ENCODE assay signal across 8 cellular contexts in the genomic region with DNA sequence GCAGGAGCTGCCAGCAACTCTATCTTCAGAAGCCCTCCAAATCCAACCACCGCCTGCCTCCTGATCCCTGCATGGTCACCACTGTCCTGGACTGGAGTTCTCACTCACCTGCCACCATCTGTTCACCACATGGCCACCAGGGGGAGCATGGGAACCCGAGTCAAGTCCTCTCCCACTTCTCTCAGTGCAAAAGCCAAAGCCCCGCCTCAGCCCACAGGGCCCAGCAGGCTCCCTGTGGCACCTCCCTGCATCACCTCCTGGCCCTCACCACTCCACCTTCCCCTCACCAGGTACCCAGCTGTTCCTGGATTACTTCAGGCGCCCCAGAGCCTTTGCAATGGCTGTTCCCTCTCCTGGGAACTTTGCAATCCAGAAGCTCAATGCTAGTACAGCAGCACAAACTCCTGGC. TPM values are rescaled to one million over a fixed set of nuclear protein-coding genes. Genes with fewer than 3 reads are reported as not detected.
DNase-seq lines count a peak whose midpoint lies in the region; ATAC-seq and TF ChIP-seq lines count a peak whose summit lies in the region.

No MANE protein-coding gene starts in this region.

- H3K27me3 ChIP-seq in AG04450 (ENCODE audit: control insufficient read depth, insufficient read depth, low read length) = no peaks in the 10 kb centered on the region
- no peaks in the 10 kb centered on the region for H3K27me3 ChIP-seq in left lung

- peaks cover 1% of the 10 kb centered on the region; the same call in 1 of the 2 replicates for H3K9me3 ChIP-seq in AG04450 (ENCODE audit: control insufficient read depth, insufficient read depth, low read length)
- no peaks in the 10 kb centered on the region for H3K9me3 ChIP-seq in left lung

- DNase-seq in AG04450 (ENCODE audit: low read depth, low spot score) = peak; percentile 27
- DNase-seq in GM19238 (ENCODE audit: insufficient read length, low spot score) = peak; percentile 72
- DNase-seq in NCI-H2227 treated with DMSO at 0.1 percent for 48 hours (lab: John Stamatoyannopoulos, UW) = peak; percentile 61
- DNase-seq in activated CD4-positive, CD25-positive, alpha-beta regulatory T cell treated with anti-CD3 and anti-CD28 coated beads, Interleukin-2, amount 50 U/mL, for 72 hours = peak; percentile 86
- DNase-seq in central memory CD4-positive, alpha-beta T cell = peak; percentile 66
- peak; percentile 83 to 94 for DNase-seq in left lung
- DNase-seq in stimulated activated CD4-positive, alpha-beta T cell treated with anti-CD3 and anti-CD28 coated beads, TNF-alpha, amount 100 ng/mL, for 4 hours (ENCODE audit: low read depth in 3 of 3) = peak; percentile 66 to 85 (median 80)

- no peak overlapping the region for H3K4me3 ChIP-seq in AG04450 (ENCODE audit: low read depth, low read length)
- H3K4me3 ChIP-seq in left lung = no peak overlapping the region

- peaks cover 0 to 24% of the 10 kb centered on the region in 2 donors for H3K4me1 ChIP-seq in left lung

- peak; percentile 69 for ATAC-seq in left lung
- ATAC-seq in HG03520 (IDR thresholded peaks at IDR 0.05; ENCODE audit: unreplicated experiment) = no peak

- TF ChIP-seq CTCF in AG04450 (IDR thresholded peaks at IDR 0.05; ENCODE audit: low read depth, low read length) = peak; percentile 83
- TF ChIP-seq CTCF in left lung (IDR thresholded peaks at IDR 0.05) = peak; percentile 76 to 91

- intact Hi-C loops in left lung (cut with DNase I) = loop anchor here in 1 of 2 donors (10.0 kb wide), 1 partner anchor 112 kb away; no protein-coding TSS in a partner anchor

- peaks cover 3 to 83% of the 10 kb centered on the region in 2 donors for H3K36me3 ChIP-seq in left lung

- H3K27ac ChIP-seq in AG04450 (ENCODE audit: low read depth, low read length) = no peak overlapping the region
- H3K27ac ChIP-seq in left lung = no peak overlapping the region

- POLR2A ChIA-PET in AG04450 (lab: Yijun Ruan, JAX) = no interaction called here

- CTCF ChIA-PET in AG04450 (lab: Charles Lee) = interaction anchor here (0.6 to 3.2 kb wide), 6 partner anchors 8 to 171 kb away, joined by 3 to 20 read pairs (median 5); no protein-coding TSS in a partner anchor

RNA-seq across cellular contexts. Expression of a gene that starts 5.3 kb away (rescaled TPM):
- 53.4 and 59.1 TPM in 2 replicates for polyA plus RNA-seq in AG04450 (2011; rRNA removed)
- 49.0 and 49.4 TPM in 2 replicates for polyA minus RNA-seq in AG04450 (2011; rRNA and poly(A)+ RNA removed)
- total RNA-seq in left lung = 10 to 100 TPM; 63.8 to 70.1 TPM

RNA-seq across cellular contexts. Expression of a gene that starts 9.8 kb away (rescaled TPM):
- polyA plus RNA-seq in AG04450 (2011; rRNA removed) = 5.3 and 6.5 TPM in 2 replicates
- 5.8 and 7.0 TPM in 2 replicates for polyA minus RNA-seq in AG04450 (2011; rRNA and poly(A)+ RNA removed)
- total RNA-seq in left lung = 10 to 100 TPM in 1 of 2 donors, 1 to 10 TPM in 1; 9.0 to 10.8 TPM

RNA-seq across cellular contexts. Expression of a gene that starts 9.8 kb away (rescaled TPM):
- polyA plus RNA-seq in AG04450 (2011; rRNA removed) = 30.9 and 39.5 TPM in 2 replicates
- 13.7 and 19.8 TPM in 2 replicates for polyA minus RNA-seq in AG04450 (2011; rRNA and poly(A)+ RNA removed)
- 100 to 1,000 TPM; 164 to 176 TPM for total RNA-seq in left lung

RNA-seq across cellular contexts. Expression of a gene that starts 11.4 kb away (rescaled TPM):
- polyA plus RNA-seq in AG04450 (2011; rRNA removed) = not detected in 2 replicates
- polyA minus RNA-seq in AG04450 (2011; rRNA and poly(A)+ RNA removed) = not detected in 2 replicates
- total RNA-seq in left lung = not detected

RNA-seq across cellular contexts. Expression of a gene that starts 20.0 kb away (rescaled TPM):
- 4.8 and 7.2 TPM in 2 replicates for polyA plus RNA-seq in AG04450 (2011; rRNA removed)
- polyA minus RNA-seq in AG04450 (2011; rRNA and poly(A)+ RNA removed) = 3.0 and 5.3 TPM in 2 replicates
- total RNA-seq in left lung = 1 to 10 TPM; 6.0 to 6.9 TPM

Comparison
In these comparisons a context has a peak if more than half of its experiments do, and no peak if none do; other contexts are left out.
1. DNase-seq: peak in every context shown above with its lines; median percentile 88 in left lung; 86 in activated CD4-positive, CD25-positive, alpha-beta regulatory T cell treated with anti-CD3 and anti-CD28 coated beads, Interleukin-2, amount 50 U/mL, for 72 hours; 80 in stimulated activated CD4-positive, alpha-beta T cell treated with anti-CD3 and anti-CD28 coated beads, TNF-alpha, amount 100 ng/mL, for 4 hours; 72 in GM19238; 66 in central memory CD4-positive, alpha-beta T cell; 61 in NCI-H2227 treated with DMSO at 0.1 percent for 48 hours; 27 in AG04450.